16 cellular contexts compared by ENCODE assay signal in the genomic region with DNA sequence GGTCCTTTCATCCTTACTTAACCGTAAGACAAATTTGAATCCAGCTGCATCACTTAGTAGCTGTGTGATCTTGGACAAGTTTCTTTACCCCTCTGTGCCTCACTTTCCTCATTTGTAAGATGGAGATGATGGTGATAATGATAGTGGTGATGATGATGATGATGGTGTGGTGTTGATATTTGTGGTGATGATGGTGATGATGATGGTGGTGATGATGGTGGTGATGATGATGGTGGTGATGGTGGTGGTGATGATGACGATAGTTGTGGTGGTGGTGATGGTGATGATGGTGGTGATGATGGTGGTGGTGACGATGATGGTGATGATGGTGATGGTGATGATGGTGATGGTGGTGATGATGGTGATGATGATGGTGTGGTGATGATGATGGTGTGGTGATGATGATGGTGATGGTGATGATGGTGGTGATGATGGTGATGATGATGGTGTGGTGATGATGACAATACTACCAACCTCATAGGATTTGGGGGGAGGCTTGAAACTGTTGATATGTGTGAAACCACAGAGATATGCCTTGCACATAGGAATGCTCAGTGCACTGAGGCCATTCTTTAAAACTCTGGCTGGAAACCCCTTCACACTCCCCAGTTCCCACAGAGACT.
"Had no signal": no experiment of that assay in that cellular context is flagged by ENCODE, and none has a peak within 500 bp of the region (broad histone marks: within the 10 kb centered on the region; RNA-seq: fewer than 3 reads in every experiment).

No MANE protein-coding gene starts in this region.

- DNase-seq: activated B cell treated with CpG ODN at 0.5 μM for 24 hours; activated CD4-positive, alpha-beta memory T cell treated with anti-CD3 and anti-CD28 coated beads for 36 hours; activated CD4-positive, alpha-beta T cell treated with anti-CD3 and anti-CD28 coated beads for 4 hours; activated T-cell treated with anti-CD3 and anti-CD28 coated beads for 4 hours; dermis blood vessel endothelial cell; effector memory CD8-positive, alpha-beta T cell; left ventricle myocardium inferior; stimulated activated CD4-positive, alpha-beta T cell treated with anti-CD3 and anti-CD28 coated beads, Interleukin-2, amount 100 ng/mL, for 24 hours; stimulated activated naive CD8-positive, alpha-beta T cell treated with anti-CD3 and anti-CD28 coated beads, Interleukin-15, Interleukin-2, amounts not matched to agents 100 U/mL and 50 U/mL, for 24 hours had no signal

- FAIRE-seq: frontal cortex, TTC549 had no signal

- H3K27me3 ChIP-seq: cardiac muscle cell had no signal

- H3K9me3 Mint-ChIP-seq: activated B cell treated with CpG ODN at 0.5 μM for 24 hours; activated CD4-positive, alpha-beta memory T cell treated with anti-CD3 and anti-CD28 coated beads for 36 hours; type B pancreatic cell had no signal

- H3K27ac ChIP-seq: cardiac muscle cell, left ventricle myocardium inferior had no signal

- H3K27ac Mint-ChIP-seq: activated B cell treated with CpG ODN at 0.5 μM for 24 hours; activated CD4-positive, alpha-beta memory T cell treated with anti-CD3 and anti-CD28 coated beads for 36 hours; activated naive CD8-positive, alpha-beta T cell; effector memory CD8-positive, alpha-beta T cell; progenitor cell of endocrine pancreas; type B pancreatic cell had no signal

- H3K4me3 Mint-ChIP-seq: activated B cell treated with CpG ODN at 0.5 μM for 24 hours; activated CD4-positive, alpha-beta memory T cell treated with anti-CD3 and anti-CD28 coated beads for 36 hours; activated naive CD8-positive, alpha-beta T cell; effector memory CD8-positive, alpha-beta T cell; neural crest cell; type B pancreatic cell had no signal

- ATAC-seq: effector memory CD8-positive, alpha-beta T cell; stimulated activated naive CD8-positive, alpha-beta T cell treated with anti-CD3 and anti-CD28 coated beads, Interleukin-15, Interleukin-2, amounts not matched to agents 100 U/mL and 50 U/mL, for 24 hours had no signal

- H3K9me3 ChIP-seq: left ventricle myocardium inferior had no signal

- H3K4me3 ChIP-seq: cardiac muscle cell, left ventricle myocardium inferior had no signal

- H3K36me3 Mint-ChIP-seq: activated CD4-positive, alpha-beta memory T cell treated with anti-CD3 and anti-CD28 coated beads for 36 hours; type B pancreatic cell had no signal

- H3K27me3 Mint-ChIP-seq: activated naive CD8-positive, alpha-beta T cell; type B pancreatic cell had no signal

- H3K36me3 ChIP-seq: cardiac muscle cell, left ventricle myocardium inferior had no signal
